14 cellular contexts compared by ENCODE assay signal in the genomic region with DNA sequence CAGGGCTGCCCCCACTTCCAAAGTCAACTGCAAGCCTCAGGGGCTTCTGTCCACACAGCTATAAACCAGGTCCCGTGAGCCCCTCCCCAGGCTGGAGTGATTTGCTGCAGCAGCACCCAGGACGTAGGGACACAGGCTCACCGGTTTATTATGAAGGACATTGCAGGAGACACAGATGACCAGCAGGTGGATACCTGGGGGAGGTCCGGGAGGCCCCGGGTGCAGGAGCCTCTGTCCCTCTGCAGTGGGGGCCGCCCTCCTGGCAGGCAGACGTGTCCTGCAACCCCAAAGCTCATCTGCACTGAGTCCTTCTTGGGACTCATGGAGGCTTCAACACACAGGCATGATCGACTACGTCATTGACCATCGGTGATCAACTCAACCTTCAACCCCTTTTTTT. TPM values are rescaled to one million over a fixed set of nuclear protein-coding genes. Genes with fewer than 3 reads are reported as not detected.
DNase-seq lines count a peak whose midpoint lies in the region; ATAC-seq and TF ChIP-seq lines count a peak whose summit lies in the region.
"Had no signal": no experiment of that assay in that cellular context is flagged by ENCODE, and none has a peak within 500 bp of the region (broad histone marks: within the 10 kb centered on the region; RNA-seq: fewer than 3 reads in every experiment).

No MANE protein-coding gene starts in this region.

- H3K9me3 Mint-ChIP-seq in HFFc6 = no peaks in the 10 kb centered on the region
- no peaks in the 10 kb centered on the region for H3K9me3 Mint-ChIP-seq in progenitor cell of endocrine pancreas (ENCODE audit: low read depth)
- no peaks in the 10 kb centered on the region for H3K9me3 Mint-ChIP-seq in natural killer cell
- H3K9me3 Mint-ChIP-seq: CD4-positive, alpha-beta memory T cell had no signal

- CTCF ChIA-PET in PC-9 (lab: Charles Lee) = interaction anchor here (1.0 kb wide), 1 partner anchor 98 kb away, joined by 3 read pairs; no protein-coding TSS in a partner anchor

- TF ChIP-seq CTCF in HFFc6 (IDR thresholded peaks at IDR 0.05) = peak; percentile 36
- peak; percentile 49; the same call in 1 of the 2 replicates for TF ChIP-seq CTCF in PC-9 (conservative IDR thresholded peaks at IDR 0.05)
- peak; percentile 14 for TF ChIP-seq CTCF in progenitor cell of endocrine pancreas (IDR thresholded peaks at IDR 0.05; ENCODE audit: unreplicated experiment)
- TF ChIP-seq CTCF in natural killer cell (IDR thresholded peaks at IDR 0.05) = no peak

- H3K9me3 ChIP-seq in BLaER1 treated with 17β-estradiol and CSF1 and Interleukin-3, amounts not matched to agents 10 nM and 100 nM (replicated peaks in 1 of 11) = no peaks in the 10 kb centered on the region
- no peaks in the 10 kb centered on the region for H3K9me3 ChIP-seq in PC-9 (ENCODE audit: insufficient read depth, low read depth)
- H3K9me3 ChIP-seq: HAP-1 had no signal

- H3K27ac Mint-ChIP-seq in HFFc6 (no peak overlapping the region), progenitor cell of endocrine pancreas (no peak overlapping the region), natural killer cell (no peak overlapping the region)
- H3K27ac Mint-ChIP-seq: CD4-positive, alpha-beta memory T cell had no signal

- peaks cover 30% of the 10 kb centered on the region for H3K27me3 Mint-ChIP-seq in HFFc6 (ENCODE audit: insufficient read depth)
- H3K27me3 Mint-ChIP-seq in progenitor cell of endocrine pancreas = peaks cover 17% of the 10 kb centered on the region
- H3K27me3 Mint-ChIP-seq in natural killer cell (ENCODE audit: low read depth in 2 of 2) = no peaks in the 10 kb centered on the region

- no TSS peak for BruUV-seq in PC-9 (replicated peaks; lab: Mats Ljungman, UMichigan)

- H3K4me1 Mint-ChIP-seq in HFFc6 (ENCODE audit: low read depth) = peaks cover 4% of the 10 kb centered on the region; the same call in 1 of the 2 replicates
- H3K4me1 Mint-ChIP-seq in progenitor cell of endocrine pancreas (ENCODE audit: low read depth) = no peaks in the 10 kb centered on the region
- peaks cover 0 to 25% of the 10 kb centered on the region in 2 donors for H3K4me1 Mint-ChIP-seq in natural killer cell

- no peaks in the 10 kb centered on the region for H3K79me2 ChIP-seq in PC-9 (ENCODE audit: low read depth)

- no peak for DNase-seq in HFFc6
- no peak for DNase-seq in PC-9
- no peak for DNase-seq in progenitor cell of endocrine pancreas (ENCODE audit: low spot score, unreplicated experiment)
- no peak for DNase-seq in NCI-H2171 treated with DMSO at 0.1 percent for 48 hours (lab: John Stamatoyannopoulos, UW)
- no peak for DNase-seq in NCI-H2029 (lab: John Stamatoyannopoulos, UW)
- DNase-seq in natural killer cell = no peak
- DNase-seq: CD4-positive, alpha-beta memory T cell; DND-41; GDM1; Karpas-422 had no signal

- ATAC-seq in HG02610 (IDR thresholded peaks at IDR 0.05; ENCODE audit: unreplicated experiment) (no peak), natural killer cell (no peak)

- H4K20me1 ChIP-seq in BLaER1 treated with 17β-estradiol and CSF1 and Interleukin-3, amounts not matched to agents 10 nM and 100 nM = no peaks in the 10 kb centered on the region
- no peaks in the 10 kb centered on the region for H4K20me1 ChIP-seq in PC-9 (ENCODE audit: insufficient read depth)

- H3K4me3 ChIP-seq in BLaER1 treated with 17β-estradiol and CSF1 and Interleukin-3, amounts not matched to agents 10 nM and 100 nM = no peak overlapping the region
- H3K4me3 ChIP-seq in PC-9 = no peak overlapping the region
- H3K4me3 ChIP-seq: HAP-1 had no signal

- H3K9ac ChIP-seq in BLaER1 treated with 17β-estradiol and CSF1 and Interleukin-3, amounts not matched to agents 10 nM and 100 nM = no peak overlapping the region

- POLR2A ChIA-PET in PC-9 (lab: Charles Lee; ENCODE audit: unreplicated experiment) = no interaction called here

- no peaks in the 10 kb centered on the region for H3K36me3 Mint-ChIP-seq in HFFc6 (ENCODE audit: low read depth)
- no peaks in the 10 kb centered on the region for H3K36me3 Mint-ChIP-seq in progenitor cell of endocrine pancreas (ENCODE audit: insufficient read depth)
- no peaks in the 10 kb centered on the region for H3K36me3 Mint-ChIP-seq in natural killer cell
- H3K36me3 Mint-ChIP-seq: CD4-positive, alpha-beta memory T cell had no signal

- H3K4me2 ChIP-seq in BLaER1 treated with 17β-estradiol and CSF1 and Interleukin-3, amounts not matched to agents 10 nM and 100 nM = peak overlapping the region in 8 of 11 experiments; percentile 3 to 98 (median 88); a peak in 10 of 22 replicates
- H3K4me2 ChIP-seq in PC-9 = no peak overlapping the region

- H3K4me1 ChIP-seq in BLaER1 treated with 17β-estradiol and CSF1 and Interleukin-3, amounts not matched to agents 10 nM and 100 nM = peaks cover 49 to 94% (median 76%) of the 10 kb centered on the region in 10 experiments
- H3K4me1 ChIP-seq in PC-9 (replicated peaks; ENCODE audit: insufficient read depth) = no peaks in the 10 kb centered on the region
- H3K4me1 ChIP-seq: HAP-1 had no signal

- H2AFZ ChIP-seq in PC-9 = no peak overlapping the region

- intact Hi-C loops in PC-9 (cut with micrococcal nuclease; ENCODE audit: unreplicated experiment) (no loop called here), natural killer cell (cut with micrococcal nuclease) (no loop called here)

- peaks cover 0 to 54% (median 0%) of the 10 kb centered on the region in 11 experiments; a peak in 9 of 22 replicates for H3K27me3 ChIP-seq in BLaER1 treated with 17β-estradiol and CSF1 and Interleukin-3, amounts not matched to agents 10 nM and 100 nM
- peaks cover 24% of the 10 kb centered on the region; the same call in 1 of the 2 replicates for H3K27me3 ChIP-seq in PC-9 (ENCODE audit: insufficient read depth, low read depth)

- H3K4me3 Mint-ChIP-seq in HFFc6 (no peak overlapping the region), progenitor cell of endocrine pancreas (ENCODE audit: low read depth) (no peak overlapping the region), natural killer cell (no peak overlapping the region)
- H3K4me3 Mint-ChIP-seq: CD4-positive, alpha-beta memory T cell had no signal

- no peaks in the 10 kb centered on the region for H3K9me2 ChIP-seq in PC-9 (ENCODE audit: insufficient read depth)

- no peaks in the 10 kb centered on the region for H3F3A ChIP-seq in PC-9 (ENCODE audit: insufficient read depth, low read depth)

- no peaks in the 10 kb centered on the region for H3K36me3 ChIP-seq in BLaER1 treated with 17β-estradiol and CSF1 and Interleukin-3, amounts not matched to agents 10 nM and 100 nM
- no peaks in the 10 kb centered on the region for H3K36me3 ChIP-seq in PC-9 (ENCODE audit: low read depth)
- H3K36me3 ChIP-seq: HAP-1 had no signal

- H3K27ac ChIP-seq in BLaER1 treated with 17β-estradiol and CSF1 and Interleukin-3, amounts not matched to agents 10 nM and 100 nM = no peak overlapping the region
- H3K27ac ChIP-seq in PC-9 = no peak overlapping the region
- H3K27ac ChIP-seq: C4-2B had no signal

RNA-seq across cellular contexts. Expression of a gene that starts 14.5 kb away (rescaled TPM):
- total RNA-seq in HFFc6 (2021; fragmentation: NEBNext Ultra II Directional; extraction: Animal tissue kit (Norgen Biotek cat#: 25700)) = 1 to 10 TPM; 3.1 to 6.5 (median 5.6) TPM
- 0.98 and 1.3 TPM in 2 replicates for total RNA-seq in PC-9 (2021)
- total RNA-seq in progenitor cell of endocrine pancreas = 0.13 TPM in 1 of 2 replicates, not detected in the other
- under 1 TPM in 2 of 3 donors, not detected in 1; 0.11 to 0.45 TPM for total RNA-seq in natural killer cell

RNA-seq across cellular contexts. Expression of a gene that starts 51.8 kb away (rescaled TPM):
- total RNA-seq in HFFc6 (2021; fragmentation: NEBNext Ultra II Directional; extraction: Animal tissue kit (Norgen Biotek cat#: 25700)) = 1 to 10 TPM; 2.7 to 6.5 (median 3.4) TPM
- 14.1 and 19.3 TPM in 2 replicates for total RNA-seq in PC-9 (2021)
- total RNA-seq in progenitor cell of endocrine pancreas = 2.6 and 3.6 TPM in 2 replicates
- 1 to 10 TPM in 2 of 3 donors, under 1 TPM in 1; 0.59 to 1.4 (median 1.1) TPM for total RNA-seq in natural killer cell
